Comparison of ENCODE assay signal across 15 cellular contexts in genomic region chr4:123750044-123750443, GRCh38.
DNase-seq lines count a peak whose midpoint lies in the region; ATAC-seq and FAIRE-seq lines count a peak whose summit lies in the region.
"Had no signal": no experiment of that assay in that cellular context is flagged by ENCODE, and none has a peak within 500 bp of the region (broad histone marks: within the 10 kb centered on the region; RNA-seq: fewer than 3 reads in every experiment).

No MANE protein-coding gene starts in this region.

- peak overlapping the region in 1 of 2 donors; percentile 42 for H3K27ac ChIP-seq in small intestine (ENCODE audit: low read depth in 1 of 2, low read length in 1 of 2)
- no peak overlapping the region for H3K27ac ChIP-seq in CD4-positive, alpha-beta memory T cell (ENCODE audit: low read depth, low read length)
- H3K27ac ChIP-seq: 22Rv1, KMS-11 had no signal

- H3K27ac Mint-ChIP-seq in CD4-positive, alpha-beta memory T cell: no peak overlapping the region

- no peaks in the 10 kb centered on the region for H3K9me3 ChIP-seq in small intestine (ENCODE audit: control insufficient read depth, low read depth)
- no peaks in the 10 kb centered on the region for H3K9me3 ChIP-seq in CD4-positive, alpha-beta memory T cell (ENCODE audit: control insufficient read depth in 1 of 2, low read length in 2 of 2)
- H3K9me3 ChIP-seq: testis had no signal

- H3K4me3 ChIP-seq in small intestine (ENCODE audit: low read depth in 1 of 2, low read length in 2 of 2): no peak overlapping the region
- H3K4me3 ChIP-seq in CD4-positive, alpha-beta memory T cell (ENCODE audit: low read length in 2 of 2): no peak overlapping the region
- H3K4me3 ChIP-seq: testis had no signal

- no peaks in the 10 kb centered on the region for H3K4me1 ChIP-seq in small intestine (ENCODE audit: control insufficient read depth in 2 of 2, insufficient read depth in 1 of 2, low read depth in 1 of 2, low read length in 1 of 2)
- no peaks in the 10 kb centered on the region for H3K4me1 ChIP-seq in CD4-positive, alpha-beta memory T cell (ENCODE audit: insufficient read depth, low read length)

- H3K4me3 Mint-ChIP-seq in CD4-positive, alpha-beta memory T cell: no peak overlapping the region

- ATAC-seq in GM21786 (IDR thresholded peaks at IDR 0.05; ENCODE audit: unreplicated experiment): no peak
- no peak for ATAC-seq in HG02571 (IDR thresholded peaks at IDR 0.05; ENCODE audit: unreplicated experiment)

- peaks cover 1 to 2% of the 10 kb centered on the region in 2 donors for H3K27me3 Mint-ChIP-seq in CD4-positive, alpha-beta memory T cell

- no peaks in the 10 kb centered on the region for H3K27me3 ChIP-seq in small intestine (ENCODE audit: control insufficient read depth in 2 of 2, insufficient read depth in 2 of 2, low read length in 2 of 2)
- no peaks in the 10 kb centered on the region for H3K27me3 ChIP-seq in CD4-positive, alpha-beta memory T cell (ENCODE audit: insufficient read depth, low read length)
- H3K27me3 ChIP-seq: testis had no signal

- intact Hi-C loops in CD4-positive, alpha-beta memory T cell (cut with micrococcal nuclease): no loop called here

- no peaks in the 10 kb centered on the region for H3K4me1 Mint-ChIP-seq in CD4-positive, alpha-beta memory T cell

- peaks cover 0 to 2% (median 0%) of the 10 kb centered on the region in 8 donors for H3K9me3 Mint-ChIP-seq in CD4-positive, alpha-beta memory T cell

- POLR2A ChIA-PET in CD4-positive, alpha-beta memory T cell (lab: Charles Lee; ENCODE audit: partially characterized antibody): no interaction called here

- no peaks in the 10 kb centered on the region for H3K36me3 ChIP-seq in small intestine (ENCODE audit: control insufficient read depth in 2 of 2, insufficient read depth in 2 of 2, low read length in 2 of 2)
- no peaks in the 10 kb centered on the region for H3K36me3 ChIP-seq in CD4-positive, alpha-beta memory T cell (ENCODE audit: insufficient read depth, low read length)

- peak; percentile 3 for DNase-seq in DMS53 (lab: John Stamatoyannopoulos, UW)
- DNase-seq in DMS53 treated with DMSO at 0.1 percent for 48 hours (lab: John Stamatoyannopoulos, UW; ENCODE audit: unreplicated experiment): no peak
- peak; percentile 12 for DNase-seq in UCSD-AML1 (lab: John Stamatoyannopoulos, UW; ENCODE audit: unreplicated experiment)
- DNase-seq in iPS-NIHi7 (ENCODE audit: extremely low spot score): peak; percentile 53
- DNase-seq in small intestine: peak; percentile 81
- no peak for DNase-seq in CD4-positive, alpha-beta memory T cell
- DNase-seq: activated CD8-positive, alpha-beta memory T cell treated with anti-CD3 and anti-CD28 coated beads for 24 hours; NCI-H510A treated with DMSO at 0.1 percent for 48 hours; occipital lobe; testis had no signal

- no peaks in the 10 kb centered on the region for H3K36me3 Mint-ChIP-seq in CD4-positive, alpha-beta memory T cell

- 15 to 59% (median 28%) methylated on average over 3 of the region's 3 CpGs for whole genome bisulfite sequencing in small intestine, 3 donors

- FAIRE-seq in small intestine (lab: Jason Lieb, UNC): no peak
- FAIRE-seq: islet of Langerhans had no signal

- CTCF ChIA-PET in CD4-positive, alpha-beta memory T cell (lab: Charles Lee; ENCODE audit: partially characterized antibody): no interaction called here

Comparison
In these comparisons a context has a peak if more than half of its experiments do, and no peak if none do; other contexts are left out.
1. DNase-seq: peak in DMS53 (single experiment), UCSD-AML1 (single experiment), iPS-NIHi7 (single experiment) and small intestine (single experiment); none in DMS53 treated with DMSO at 0.1 percent for 48 hours (single experiment) and CD4-positive, alpha-beta memory T cell (0 of 5).